Comparison of ENCODE assay signal across 13 cellular contexts in genomic region chr6:45959534-45960195, GRCh38. TPM values are rescaled to one million over a fixed set of nuclear protein-coding genes. Genes with fewer than 3 reads are reported as not detected.
DNase-seq lines count a peak whose midpoint lies in the region; ATAC-seq and TF ChIP-seq lines count a peak whose summit lies in the region.
"Had no signal": no experiment of that assay in that cellular context is flagged by ENCODE, and none has a peak within 500 bp of the region (broad histone marks: within the 10 kb centered on the region; RNA-seq: fewer than 3 reads in every experiment).

No MANE protein-coding gene starts in this region.

- peak; percentile 37 for DNase-seq in A673 (ENCODE audit: low spot score)
- peak; percentile 35 for DNase-seq in LNCaP clone FGC (ENCODE audit: low read depth)
- DNase-seq in OCI-M1 (lab: John Stamatoyannopoulos, UW), result peak; percentile 59
- no peak for DNase-seq in right atrium auricular region (ENCODE audit: low spot score)
- DNase-seq in GM13977 (ENCODE audit: low spot score), result no peak
- DNase-seq: activated CD8-positive, alpha-beta memory T cell treated with anti-CD3 and anti-CD28 coated beads for 24 hours; AML-193; GOT3; Peyer's patch had no signal

- CTCF ChIA-PET in A673 (lab: Charles Lee), result no interaction called here

- no TSS peak for BruUV-seq in A673 (replicated peaks; lab: Mats Ljungman, UMichigan)

- H3K9me3 ChIP-seq in A673 (ENCODE audit: low read depth, low read length, poor library complexity, severe bottlenecking) (no peaks in the 10 kb centered on the region), right atrium auricular region (peaks cover 0 to 7% of the 10 kb centered on the region in 2 donors)

- in situ Hi-C loops in GM13977 (cut with MboI; ENCODE audit: low pct_unique_long_range_greater_than_20kb, low sequenced_read_pairs, unreplicated experiment), result no loop called here

- ATAC-seq in HG03139 (IDR thresholded peaks at IDR 0.05; ENCODE audit: unreplicated experiment), result no peak
- no peak for ATAC-seq in GM18511 (IDR thresholded peaks at IDR 0.05; ENCODE audit: unreplicated experiment)
- ATAC-seq in HG03469 (IDR thresholded peaks at IDR 0.05; ENCODE audit: unreplicated experiment), result no peak

- intact Hi-C loops in A673 (cut with micrococcal nuclease; ENCODE audit: unreplicated experiment), result no loop called here

- H3K36me3 ChIP-seq in A673 (ENCODE audit: insufficient read depth, low read length, poor library complexity, severe bottlenecking) (no peaks in the 10 kb centered on the region), right atrium auricular region (no peaks in the 10 kb centered on the region)

- H3K27ac ChIP-seq in A673 (ENCODE audit: low read depth, low read length, poor library complexity, severe bottlenecking) (no peak overlapping the region), right atrium auricular region (peak overlapping the region; percentile 43 to 62)
- H3K27ac ChIP-seq: parathyroid adenoma, Peyer's patch had no signal

- POLR2A ChIA-PET in A673 (lab: Charles Lee; ENCODE audit: low non-redundant PET), result no interaction called here

- H3K4me3 ChIP-seq in A673 (ENCODE audit: low read depth, low read length, poor library complexity, severe bottlenecking) (no peak overlapping the region), LNCaP clone FGC (ENCODE audit: low read depth, low read length) (no peak overlapping the region), right atrium auricular region (no peak overlapping the region)
- H3K4me3 ChIP-seq: Peyer's patch had no signal

- TF ChIP-seq CTCF in A673 (conservative IDR thresholded peaks at IDR 0.05; ENCODE audit: low read depth, low read length) (no peak), LNCaP clone FGC (IDR thresholded peaks at IDR 0.05; ENCODE audit: control insufficient read depth, extremely low read depth, insufficient read depth) (no peak), right atrium auricular region (IDR thresholded peaks at IDR 0.05) (no peak), GM13977 (IDR thresholded peaks at IDR 0.05; ENCODE audit: extremely low read depth, insufficient read depth, missing control alignments) (no peak)

- H3K4me1 ChIP-seq in A673 (ENCODE audit: insufficient read depth, low read length, poor library complexity, severe bottlenecking) (peaks cover 4% of the 10 kb centered on the region), right atrium auricular region (peaks cover 0 to 53% of the 10 kb centered on the region in 2 donors)
- H3K4me1 ChIP-seq: parathyroid adenoma had no signal

- H3K27me3 ChIP-seq in A673 (replicated peaks; ENCODE audit: insufficient read depth, low read depth, low read length, poor library complexity) (peaks cover 3% of the 10 kb centered on the region), right atrium auricular region (no peaks in the 10 kb centered on the region)
- H3K27me3 ChIP-seq: Peyer's patch had no signal

RNA-seq across cellular contexts. Expression of gene CLIC5, which starts 56.0 kb away (rescaled TPM):
- total RNA-seq in A673 (2021) (not detected in 2 replicates), right atrium auricular region (100 to 1,000 TPM in 1 of 2 donors, 10 to 100 TPM in 1; 99.8 to 114 TPM)

Comparison
In these comparisons a context has a peak if more than half of its experiments do, and no peak if none do; other contexts are left out.
1. DNase-seq: peak in A673 (single experiment), LNCaP clone FGC (single experiment) and OCI-M1 (single experiment); none in right atrium auricular region (single experiment) and GM13977 (single experiment).
2. RNA of gene CLIC5, which starts 56.0 kb away (total RNA-seq): 99.8 to 114 TPM in right atrium auricular region; not detected in A673; every median in the first group is over 100 times any median in the second.